10 cellular contexts compared by ENCODE assay signal in the genomic region with DNA sequence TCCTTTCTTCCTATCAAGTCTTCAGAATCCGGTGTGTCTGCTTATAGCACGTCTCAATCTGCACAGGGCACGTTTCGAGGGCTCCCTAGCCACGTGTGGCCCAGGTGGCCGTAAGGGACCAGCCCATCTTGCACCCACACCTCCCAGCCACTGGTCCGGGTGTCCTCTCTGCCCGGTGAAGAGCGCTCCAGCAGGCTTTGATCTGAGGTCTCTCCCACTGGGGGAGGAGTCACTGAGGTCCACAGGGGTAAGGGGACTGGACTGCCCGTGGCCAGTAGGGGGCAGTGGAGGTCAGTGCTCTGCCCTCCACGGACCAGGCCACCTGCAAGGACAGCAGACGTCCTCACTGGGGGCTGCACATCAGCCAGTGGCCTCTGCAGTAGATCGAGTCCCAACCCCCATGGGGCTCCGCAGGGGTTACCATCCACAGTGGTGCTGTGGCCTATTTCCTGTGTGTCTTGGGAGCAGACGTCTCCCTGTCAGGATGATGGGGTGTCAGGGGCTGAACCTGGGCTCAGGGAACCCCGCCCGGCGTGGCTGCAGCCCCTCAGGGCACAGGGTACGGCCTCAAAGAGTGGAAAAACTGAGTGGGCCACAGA.
DNase-seq lines count a peak whose midpoint lies in the region; ATAC-seq and TF ChIP-seq lines count a peak whose summit lies in the region.
"Had no signal": no experiment of that assay in that cellular context is flagged by ENCODE, and none has a peak within 500 bp of the region (broad histone marks: within the 10 kb centered on the region; RNA-seq: fewer than 3 reads in every experiment).

No MANE protein-coding gene starts in this region.

- CTCF ChIA-PET in T-cell (lab: Charles Lee) = no interaction called here

- POLR2A ChIA-PET in T-cell (lab: Charles Lee) = no interaction called here

- no peaks in the 10 kb centered on the region for H3K36me3 ChIP-seq in liver (ENCODE audit: control insufficient read depth in 4 of 4, insufficient read depth in 3 of 4, low read depth in 1 of 4, low read length in 3 of 4)

- H3K4me1 Mint-ChIP-seq in T-cell = peaks cover 9 to 16% (median 12%) of the 10 kb centered on the region in 3 donors
- peaks cover 27% of the 10 kb centered on the region for H3K4me1 Mint-ChIP-seq in chondrocyte (ENCODE audit: low read depth)
- H3K4me1 Mint-ChIP-seq in stimulated activated naive CD8-positive, alpha-beta T cell treated with anti-CD3 and anti-CD28 coated beads, Interleukin-15, amount 100 ng/mL, for 72 hours = peaks cover 17% of the 10 kb centered on the region

- peak; percentile 17 to 47 for DNase-seq in NCI-H187 (lab: John Stamatoyannopoulos, UW)
- no peak for DNase-seq in NCI-H187 treated with DMSO at 0.1 percent for 48 hours (lab: John Stamatoyannopoulos, UW)
- peak; percentile 27 for DNase-seq in LNCaP clone FGC (ENCODE audit: low read depth)
- DNase-seq in T-cell = peak in 7 of 34 experiments; percentile 17 to 39 (median 31)
- no peak for DNase-seq in chondrocyte (ENCODE audit: low spot score)
- DNase-seq in stimulated activated naive CD8-positive, alpha-beta T cell treated with anti-CD3 and anti-CD28 coated beads, Interleukin-15, amount 100 ng/mL, for 72 hours = peak; percentile 57 to 61
- no peak for DNase-seq in activated gamma-delta T cell (lab: John Stamatoyannopoulos, UW)

- H3K36me3 Mint-ChIP-seq in T-cell (no peaks in the 10 kb centered on the region), chondrocyte (ENCODE audit: low read depth) (no peaks in the 10 kb centered on the region)
- H3K36me3 Mint-ChIP-seq: activated naive CD8-positive, alpha-beta T cell had no signal

- no peak overlapping the region for H3K4me3 Mint-ChIP-seq in T-cell
- no peak overlapping the region for H3K4me3 Mint-ChIP-seq in chondrocyte (ENCODE audit: unreplicated experiment)
- no peak overlapping the region for H3K4me3 Mint-ChIP-seq in stimulated activated naive CD8-positive, alpha-beta T cell treated with anti-CD3 and anti-CD28 coated beads, Interleukin-15, amount 100 ng/mL, for 72 hours
- H3K4me3 Mint-ChIP-seq: activated naive CD8-positive, alpha-beta T cell; stimulated activated naive CD8-positive, alpha-beta T cell treated with anti-CD3 and anti-CD28 coated beads, Interleukin-15, Interleukin-2, amounts not matched to agents 100 ng/mL and 50 ng/mL, for 24 hours had no signal

- no peak overlapping the region for H3K9ac ChIP-seq in liver (ENCODE audit: low read depth in 1 of 2, low read length in 2 of 2)

- H3K27me3 ChIP-seq in liver (ENCODE audit: control insufficient read depth in 4 of 4, insufficient read depth in 4 of 4, low read length in 3 of 4) = no peaks in the 10 kb centered on the region

- peaks cover 2 to 22% (median 13%) of the 10 kb centered on the region in 4 donors for H3K4me1 ChIP-seq in liver (ENCODE audit: control insufficient read depth in 4 of 4, insufficient read depth in 4 of 4, low read length in 3 of 4)

- no peak overlapping the region for H3K4me3 ChIP-seq in LNCaP clone FGC (ENCODE audit: low read depth, low read length)
- no peak overlapping the region for H3K4me3 ChIP-seq in liver (ENCODE audit: low read depth in 1 of 3, low read length in 3 of 3)

- peaks cover 0 to 7% of the 10 kb centered on the region in 2 donors for H3K27me3 Mint-ChIP-seq in T-cell
- peaks cover 9% of the 10 kb centered on the region for H3K27me3 Mint-ChIP-seq in chondrocyte (ENCODE audit: low read depth)
- no peaks in the 10 kb centered on the region for H3K27me3 Mint-ChIP-seq in stimulated activated naive CD8-positive, alpha-beta T cell treated with anti-CD3 and anti-CD28 coated beads, Interleukin-15, amount 100 ng/mL, for 72 hours
- H3K27me3 Mint-ChIP-seq: activated naive CD8-positive, alpha-beta T cell; stimulated activated naive CD8-positive, alpha-beta T cell treated with anti-CD3 and anti-CD28 coated beads, Interleukin-15, Interleukin-2, amounts not matched to agents 100 ng/mL and 50 ng/mL, for 24 hours had no signal

- H3K27ac Mint-ChIP-seq in T-cell (no peak overlapping the region), chondrocyte (ENCODE audit: unreplicated experiment) (no peak overlapping the region)
- no peak overlapping the region for H3K27ac Mint-ChIP-seq in stimulated activated naive CD8-positive, alpha-beta T cell treated with anti-CD3 and anti-CD28 coated beads, Interleukin-15, amount 100 ng/mL, for 72 hours
- H3K27ac Mint-ChIP-seq: activated naive CD8-positive, alpha-beta T cell; stimulated activated naive CD8-positive, alpha-beta T cell treated with anti-CD3 and anti-CD28 coated beads, Interleukin-15, Interleukin-2, amounts not matched to agents 100 ng/mL and 50 ng/mL, for 24 hours had no signal

- TF ChIP-seq RAD21 in liver (IDR thresholded peaks at IDR 0.05) = peak; percentile 84 to 88

- no peak overlapping the region for H3K27ac ChIP-seq in liver (ENCODE audit: low read depth in 1 of 2, low read length in 2 of 2)

- TF ChIP-seq CTCF in LNCaP clone FGC (IDR thresholded peaks at IDR 0.05; ENCODE audit: control insufficient read depth, extremely low read depth, insufficient read depth) (peak; percentile 91), chondrocyte (IDR thresholded peaks at IDR 0.05) (peak; percentile 90), liver (IDR thresholded peaks at IDR 0.05; ENCODE audit: low read depth, low read length, missing input control) (peak; percentile 86)

- ATAC-seq in T-cell (replicated peaks in 1 of 4) = peak; percentile 43 to 83 (median 58)
- peak; percentile 80 for ATAC-seq in stimulated activated naive CD8-positive, alpha-beta T cell treated with anti-CD3 and anti-CD28 coated beads, Interleukin-15, amount 100 ng/mL, for 72 hours

- H3K9me3 ChIP-seq in liver (ENCODE audit: control insufficient read depth in 4 of 4, low read length in 3 of 4) = no peaks in the 10 kb centered on the region

- H3K9me3 Mint-ChIP-seq in T-cell (no peaks in the 10 kb centered on the region), chondrocyte (ENCODE audit: low read depth) (no peaks in the 10 kb centered on the region)
- H3K9me3 Mint-ChIP-seq in stimulated activated naive CD8-positive, alpha-beta T cell treated with anti-CD3 and anti-CD28 coated beads, Interleukin-15, amount 100 ng/mL, for 72 hours = no peaks in the 10 kb centered on the region
- H3K9me3 Mint-ChIP-seq: stimulated activated naive CD8-positive, alpha-beta T cell treated with anti-CD3 and anti-CD28 coated beads, Interleukin-15, Interleukin-2, amounts not matched to agents 100 ng/mL and 50 ng/mL, for 24 hours had no signal

- 41% methylated on average over 19 of the region's 19 CpGs for WGBS in liver

TF ChIP-seq in liver, 16 proteins besides CTCF, POLR2A, EP300 and RAD21:
- TF ChIP-seq, protein P1, sequence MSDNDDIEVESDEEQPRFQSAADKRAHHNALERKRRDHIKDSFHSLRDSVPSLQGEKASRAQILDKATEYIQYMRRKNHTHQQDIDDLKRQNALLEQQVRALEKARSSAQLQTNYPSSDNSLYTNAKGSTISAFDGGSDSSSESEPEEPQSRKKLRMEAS (IDR thresholded peaks at IDR 0.05) = no peak
- TF ChIP-seq NR2F2 (IDR thresholded peaks at IDR 0.05) = no peak
- TF ChIP-seq RXRA (IDR thresholded peaks at IDR 0.05) = peak; percentile 48 to 74
- peak; percentile 44 to 68 for TF ChIP-seq HNF4A (conservative IDR thresholded peaks at IDR 0.05)

Comparison
In these comparisons a context has a peak if more than half of its experiments do, and no peak if none do; other contexts are left out.
1. DNase-seq: peak in NCI-H187 (2 of 2), LNCaP clone FGC (single experiment) and stimulated activated naive CD8-positive, alpha-beta T cell treated with anti-CD3 and anti-CD28 coated beads, Interleukin-15, amount 100 ng/mL, for 72 hours (2 of 2); none in NCI-H187 treated with DMSO at 0.1 percent for 48 hours (single experiment), chondrocyte (single experiment) and activated gamma-delta T cell (single experiment).
2. Peak in every context shown above with its lines, with median percentiles within 50 percentile points of each other: CTCF ChIP-seq.